Comparison of ENCODE assay signal across 1 cellular context in the genomic region with DNA sequence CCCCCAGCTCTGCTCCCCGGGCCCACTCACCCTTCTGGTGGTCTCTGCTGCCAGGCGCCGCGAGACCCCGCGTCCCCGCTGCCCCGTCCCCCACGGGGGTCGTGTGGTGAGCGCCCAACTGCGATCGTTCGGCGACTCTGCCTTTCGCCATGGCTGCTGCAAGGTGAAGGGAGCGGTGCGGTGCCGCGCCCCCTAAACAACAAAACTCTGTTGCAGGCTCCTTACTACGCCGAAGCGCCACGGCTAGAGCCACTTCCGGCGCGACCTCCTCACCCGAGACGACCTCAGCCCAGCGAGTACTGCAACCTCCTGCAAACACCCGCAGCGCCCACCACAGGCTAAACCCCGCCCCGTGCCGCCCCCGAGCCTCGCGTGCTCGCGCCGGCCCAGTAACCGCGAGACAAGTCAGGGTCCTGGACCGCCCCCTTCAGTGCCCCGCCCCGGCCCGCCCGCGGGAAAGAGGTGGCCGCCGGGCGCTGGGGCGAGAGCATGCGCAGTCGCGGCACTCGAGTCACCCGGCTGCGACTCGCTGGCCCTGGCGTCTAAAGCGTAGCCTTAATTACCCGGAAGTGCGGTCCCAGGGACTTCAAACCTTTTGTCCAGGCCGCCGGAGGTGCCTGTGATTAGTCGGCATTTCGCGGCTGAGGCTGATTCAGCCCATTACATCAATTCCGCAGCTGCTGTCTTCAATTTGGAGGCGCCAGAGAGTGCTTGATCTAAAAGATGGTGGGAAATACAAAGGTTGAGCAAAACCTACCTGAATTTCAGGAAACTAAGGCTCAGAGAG.
A peak's percentile ranks its signal among the peaks of the same experiment; 100 is the strongest.
TF ChIP-seq lines count a peak whose summit lies in the region.

A gene with protein sequence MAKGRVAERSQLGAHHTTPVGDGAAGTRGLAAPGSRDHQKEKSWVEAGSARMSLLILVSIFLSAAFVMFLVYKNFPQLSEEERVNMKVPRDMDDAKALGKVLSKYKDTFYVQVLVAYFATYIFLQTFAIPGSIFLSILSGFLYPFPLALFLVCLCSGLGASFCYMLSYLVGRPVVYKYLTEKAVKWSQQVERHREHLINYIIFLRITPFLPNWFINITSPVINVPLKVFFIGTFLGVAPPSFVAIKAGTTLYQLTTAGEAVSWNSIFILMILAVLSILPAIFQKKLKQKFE (minus strand): TSS at position 303 of the 787 bp plus-strand sequence. CDS start 152 bp downstream, at position 151.

TF ChIP-seq in HCT116, 20 proteins besides CTCF, POLR2A, EP300 and RAD21 (continued from another document):
- TF ChIP-seq REST (IDR thresholded peaks at IDR 0.05; ENCODE audit: low read depth), result no peak
- peak; percentile 96 for TF ChIP-seq TCF7L2 (IDR thresholded peaks at IDR 0.05; ENCODE audit: borderline replicate concordance, extremely low read depth, insufficient read depth, insufficient read length)
- TF ChIP-seq CEBPB (IDR thresholded peaks at IDR 0.05; ENCODE audit: low read depth), result peak; percentile 58; the same call in 1 of the 2 replicates
- peak; percentile 78; the same call in 1 of the 2 replicates for TF ChIP-seq MAX (IDR thresholded peaks at IDR 0.05)
- no peak for TF ChIP-seq ZNF274 (IDR thresholded peaks at IDR 0.05; ENCODE audit: low read depth, low read length)
- no peak for TF ChIP-seq JUND (IDR thresholded peaks at IDR 0.05)
- peak; percentile 74 for TF ChIP-seq SRF (IDR thresholded peaks at IDR 0.05; ENCODE audit: low read depth)
- TF ChIP-seq SIN3A (IDR thresholded peaks at IDR 0.05; ENCODE audit: low read depth), result peak; percentile 87
- peak; percentile 90 for TF ChIP-seq POLR2AphosphoS5 (IDR thresholded peaks at IDR 0.05; ENCODE audit: low read depth, low read length)
- TF ChIP-seq ELF1 (IDR thresholded peaks at IDR 0.05; ENCODE audit: borderline replicate concordance, low read depth), result peak; percentile 92
- TF ChIP-seq ZBTB33 (IDR thresholded peaks at IDR 0.05; ENCODE audit: extremely low read depth, insufficient replicate concordance, low read length), result peak; percentile 90
- TF ChIP-seq YY1 (IDR thresholded peaks at IDR 0.05; ENCODE audit: extremely low read depth, insufficient replicate concordance, low read depth, low read length), result peak; percentile 62
- peak; percentile 48; the same call in 1 of the 2 replicates for TF ChIP-seq CBX3 (IDR thresholded peaks at IDR 0.05; ENCODE audit: low read depth)
